13 cellular contexts compared by ENCODE assay signal in the genomic region with DNA sequence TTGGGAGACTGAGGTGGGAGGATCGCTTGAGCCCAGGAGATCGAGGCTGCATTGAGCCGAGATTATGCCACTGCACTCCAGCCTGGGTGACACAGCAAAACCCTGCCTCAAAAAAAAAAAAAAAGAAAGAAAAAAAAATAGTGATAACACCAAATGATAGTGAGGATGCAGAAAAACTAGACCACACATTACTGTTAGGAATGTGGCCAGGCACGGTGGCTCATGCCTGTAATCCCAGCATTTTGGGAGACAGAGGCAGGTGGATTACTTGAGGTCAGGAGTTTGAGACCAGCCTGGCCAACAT. TPM values are rescaled to one million over a fixed set of nuclear protein-coding genes. Genes with fewer than 3 reads are reported as not detected.
"Had no signal": no experiment of that assay in that cellular context is flagged by ENCODE, and none has a peak within 500 bp of the region (broad histone marks: within the 10 kb centered on the region; RNA-seq: fewer than 3 reads in every experiment).

No MANE protein-coding gene starts in this region.

RNA-seq across cellular contexts. Expression of a gene that starts 40.7 kb away (rescaled TPM):
- total RNA-seq: dermis microvascular lymphatic vessel endothelial cell, esophagus mucosa, esophagus squamous epithelium, gastrocnemius medialis, glomerular endothelial cell, left colon, left lobe of liver, left ventricle myocardium inferior, liver, mammary epithelial cell, mononuclear cell had no signal
- polyA plus RNA-seq: heart right ventricle, immature natural killer cell, liver, mammary epithelial cell had no signal
